In genomic region chr16:16434711-16435110, GRCh38 we compare ENCODE assay signal across 2 cellular contexts. TPM values are rescaled to one million over a fixed set of nuclear protein-coding genes. Genes with fewer than 3 reads are reported as not detected.
"Had no signal": no experiment of that assay in that cellular context is flagged by ENCODE, and none has a peak within 500 bp of the region (broad histone marks: within the 10 kb centered on the region; RNA-seq: fewer than 3 reads in every experiment).

No MANE protein-coding gene starts in this region.

RNA-seq across cellular contexts. Expression of gene NPIPA7, which starts 55.8 kb away (rescaled TPM):
- total RNA-seq: ascending aorta, body of pancreas had no signal
